Comparison of ENCODE assay signal across 19 cellular contexts in genomic region chr7:106775975-106776607, GRCh38.
DNase-seq lines count a peak whose midpoint lies in the region; ATAC-seq and TF ChIP-seq lines count a peak whose summit lies in the region.
"Had no signal": no experiment of that assay in that cellular context is flagged by ENCODE, and none has a peak within 500 bp of the region (broad histone marks: within the 10 kb centered on the region; RNA-seq: fewer than 3 reads in every experiment).

No MANE protein-coding gene starts in this region.

- H4K20me1 ChIP-seq in fibroblast of lung (ENCODE audit: control insufficient read depth, extremely low read depth, insufficient read depth, low read length) (no peaks in the 10 kb centered on the region), smooth muscle cell (ENCODE audit: low read depth) (no peaks in the 10 kb centered on the region)

- H3K27ac ChIP-seq in fibroblast of lung (ENCODE audit: insufficient read depth, low read length), result peak overlapping the region; percentile 80
- H3K27ac ChIP-seq in smooth muscle cell (ENCODE audit: low read depth), result peak overlapping the region; percentile 71
- H3K27ac ChIP-seq: C4-2B had no signal

- intact Hi-C loops in activated CD8-positive, alpha-beta T cell treated with anti-CD3 and anti-CD28 coated beads for 36 hours (cut with micrococcal nuclease), result no loop called here
- intact Hi-C loops in sciatic nerve (cut with DNase I), result no loop called here

- no peak overlapping the region for H3K4me3 Mint-ChIP-seq in activated CD8-positive, alpha-beta T cell treated with anti-CD3 and anti-CD28 coated beads for 36 hours
- no peak overlapping the region for H3K4me3 Mint-ChIP-seq in activated CD8-positive, alpha-beta T cell treated with anti-CD3 and anti-CD28 coated beads, Interleukin-2, amount 10 ng/mL, durations not matched to agents 7 days and 5 days
- H3K4me3 Mint-ChIP-seq: activated CD4-positive, alpha-beta T cell treated with anti-CD3 and anti-CD28 coated beads, Interleukin-2, amount 10 ng/mL, durations not matched to agents 7 days and 5 days had no signal

- CTCF ChIA-PET in activated CD8-positive, alpha-beta T cell treated with anti-CD3 and anti-CD28 coated beads for 36 hours (lab: Charles Lee), result interaction anchor here (1.0 to 3.1 kb wide), 3 partner anchors 10 to 116 kb away, joined by 4 to 9 read pairs (median 5); no protein-coding TSS in a partner anchor
- CTCF ChIA-PET in activated CD8-positive, alpha-beta T cell treated with anti-CD3 and anti-CD28 coated beads, Interleukin-2, amount 10 ng/mL, durations not matched to agents 7 days and 5 days (lab: Charles Lee), result no interaction called here

- H3K36me3 Mint-ChIP-seq in activated CD8-positive, alpha-beta T cell treated with anti-CD3 and anti-CD28 coated beads for 36 hours (ENCODE audit: low read depth), result peaks cover 12% of the 10 kb centered on the region
- H3K36me3 Mint-ChIP-seq in activated CD8-positive, alpha-beta T cell treated with anti-CD3 and anti-CD28 coated beads, Interleukin-2, amount 10 ng/mL, durations not matched to agents 7 days and 5 days (ENCODE audit: low read depth), result no peaks in the 10 kb centered on the region

- no peaks in the 10 kb centered on the region for H3F3A ChIP-seq in smooth muscle cell (ENCODE audit: low read depth)

- no peak overlapping the region for H2AFZ ChIP-seq in fibroblast of lung (ENCODE audit: low read length)
- no peak overlapping the region for H2AFZ ChIP-seq in smooth muscle cell (ENCODE audit: low read depth)

- no peak for DNase-seq in activated CD8-positive, alpha-beta T cell treated with anti-CD3 and anti-CD28 coated beads for 36 hours
- no peak for DNase-seq in activated CD8-positive, alpha-beta T cell treated with anti-CD3 and anti-CD28 coated beads, Interleukin-2, amount 10 ng/mL, durations not matched to agents 7 days and 5 days
- no peak for DNase-seq in fibroblast of lung (ENCODE audit: low read depth in 2 of 2)
- no peak for DNase-seq in smooth muscle cell (lab: John Stamatoyannopoulos, UW; ENCODE audit: unreplicated experiment)
- no peak for DNase-seq in sciatic nerve (ENCODE audit: low spot score)
- DNase-seq in cortex of kidney (lab: John Stamatoyannopoulos, UW), result no peak
- DNase-seq: activated CD4-positive, alpha-beta T cell treated with anti-CD3 and anti-CD28 coated beads, Interleukin-2, amount 10 ng/mL, durations not matched to agents 7 days and 5 days; activated naive CD4-positive, alpha-beta T cell treated with anti-CD3 and anti-CD28 coated beads, Interleukin-2, amount 50 U/mL, for 16 hours; colonic mucosa; left ventricle myocardium superior; NCI-H1417; NCI-H2171; NCI-H524 treated with DMSO at 0.1 percent for 48 hours; RPMI8226; stimulated activated CD8-positive, alpha-beta memory T cell treated with anti-CD3 and anti-CD28 coated beads, Interleukin-4, amount 100 ng/mL, for 48 hours; substantia nigra had no signal

- no peaks in the 10 kb centered on the region for H3K79me2 ChIP-seq in fibroblast of lung (ENCODE audit: control insufficient read depth, insufficient read depth, low read length)
- H3K79me2 ChIP-seq in smooth muscle cell (ENCODE audit: low read depth), result no peaks in the 10 kb centered on the region

- H3K9ac ChIP-seq in fibroblast of lung (ENCODE audit: insufficient read depth, low read length) (no peak overlapping the region), smooth muscle cell (ENCODE audit: low read depth) (peak overlapping the region; percentile 18)

- peak overlapping the region; percentile 49 for H3K4me3 ChIP-seq in WI38 (ENCODE audit: low read depth, low read length)
- no peak overlapping the region for H3K4me3 ChIP-seq in fibroblast of lung (replicated peaks in 1 of 4; ENCODE audit: control extremely low read depth in 1 of 4, insufficient read depth in 1 of 4, low read depth in 3 of 4, low read length in 4 of 4)
- H3K4me3 ChIP-seq in smooth muscle cell, result no peak overlapping the region
- H3K4me3 ChIP-seq: colonic mucosa had no signal

- H3K4me1 Mint-ChIP-seq in activated CD8-positive, alpha-beta T cell treated with anti-CD3 and anti-CD28 coated beads for 36 hours (ENCODE audit: low read depth), result peaks cover 33% of the 10 kb centered on the region
- no peaks in the 10 kb centered on the region for H3K4me1 Mint-ChIP-seq in activated CD8-positive, alpha-beta T cell treated with anti-CD3 and anti-CD28 coated beads, Interleukin-2, amount 10 ng/mL, durations not matched to agents 7 days and 5 days (ENCODE audit: low read depth)

- POLR2A ChIA-PET in activated CD8-positive, alpha-beta T cell treated with anti-CD3 and anti-CD28 coated beads for 36 hours (lab: Charles Lee), result no interaction called here
- POLR2A ChIA-PET in activated CD8-positive, alpha-beta T cell treated with anti-CD3 and anti-CD28 coated beads, Interleukin-2, amount 10 ng/mL, durations not matched to agents 7 days and 5 days (lab: Charles Lee), result no interaction called here

- H3K27me3 Mint-ChIP-seq in activated CD8-positive, alpha-beta T cell treated with anti-CD3 and anti-CD28 coated beads for 36 hours, result no peaks in the 10 kb centered on the region
- no peaks in the 10 kb centered on the region for H3K27me3 Mint-ChIP-seq in activated CD8-positive, alpha-beta T cell treated with anti-CD3 and anti-CD28 coated beads, Interleukin-2, amount 10 ng/mL, durations not matched to agents 7 days and 5 days (ENCODE audit: low read depth)
- H3K27me3 Mint-ChIP-seq: activated CD4-positive, alpha-beta T cell treated with anti-CD3 and anti-CD28 coated beads, Interleukin-2, amount 10 ng/mL, durations not matched to agents 7 days and 5 days had no signal

- H3K27ac Mint-ChIP-seq in activated CD8-positive, alpha-beta T cell treated with anti-CD3 and anti-CD28 coated beads for 36 hours, result peak overlapping the region; percentile 55
- H3K27ac Mint-ChIP-seq in activated CD8-positive, alpha-beta T cell treated with anti-CD3 and anti-CD28 coated beads, Interleukin-2, amount 10 ng/mL, durations not matched to agents 7 days and 5 days, result no peak overlapping the region
- H3K27ac Mint-ChIP-seq: activated CD4-positive, alpha-beta T cell treated with anti-CD3 and anti-CD28 coated beads, Interleukin-2, amount 10 ng/mL, durations not matched to agents 7 days and 5 days had no signal

- H3K4me1 ChIP-seq in fibroblast of lung (ENCODE audit: control insufficient read depth, extremely low read depth, insufficient read depth, low read length) (peaks cover 13% of the 10 kb centered on the region), smooth muscle cell (ENCODE audit: low read depth) (peaks cover 19% of the 10 kb centered on the region)
- H3K4me1 ChIP-seq: colonic mucosa had no signal

- no peaks in the 10 kb centered on the region for H3K36me3 ChIP-seq in fibroblast of lung (ENCODE audit: control insufficient read depth, insufficient read depth, low read length)
- H3K36me3 ChIP-seq in smooth muscle cell (ENCODE audit: low read depth), result no peaks in the 10 kb centered on the region
- H3K36me3 ChIP-seq: colonic mucosa had no signal

- H3K27me3 ChIP-seq in fibroblast of lung (ENCODE audit: control insufficient read depth, insufficient read depth, low read length), result no peaks in the 10 kb centered on the region
- no peaks in the 10 kb centered on the region for H3K27me3 ChIP-seq in smooth muscle cell (ENCODE audit: low read depth)
- H3K27me3 ChIP-seq: colonic mucosa had no signal

- H3K4me2 ChIP-seq in fibroblast of lung (ENCODE audit: extremely low read depth, insufficient read depth, low read length), result peak overlapping the region; percentile 25
- peak overlapping the region; percentile 44 for H3K4me2 ChIP-seq in smooth muscle cell

- 95% methylated on average over 3 of the region's 3 CpGs for WGBS in smooth muscle cell (ENCODE audit: low lambda C conversion rate)

- no peak for TF ChIP-seq CTCF in activated CD8-positive, alpha-beta T cell treated with anti-CD3 and anti-CD28 coated beads for 36 hours (IDR thresholded peaks at IDR 0.05)
- TF ChIP-seq CTCF in WI38 (IDR thresholded peaks at IDR 0.05; ENCODE audit: low read depth, low read length), result no peak
- TF ChIP-seq CTCF in fibroblast of lung (conservative IDR thresholded peaks at IDR 0.05 in 1 of 2, IDR thresholded peaks at IDR 0.05 in 1 of 2; ENCODE audit: low read depth in 1 of 2, low read length in 2 of 2), result no peak
- no peak for TF ChIP-seq CTCF in smooth muscle cell (IDR thresholded peaks at IDR 0.05; ENCODE audit: borderline replicate concordance, insufficient read depth, poor library complexity, severe bottlenecking)

- no peak for ATAC-seq in activated CD8-positive, alpha-beta T cell treated with anti-CD3 and anti-CD28 coated beads for 36 hours
- ATAC-seq in activated CD8-positive, alpha-beta T cell treated with anti-CD3 and anti-CD28 coated beads, Interleukin-2, amount 10 ng/mL, durations not matched to agents 7 days and 5 days, result no peak
- no peak for ATAC-seq in sciatic nerve
- ATAC-seq in HG03439 (IDR thresholded peaks at IDR 0.05; ENCODE audit: unreplicated experiment), result no peak
- ATAC-seq: left ventricle myocardium superior had no signal

- no peaks in the 10 kb centered on the region for H3K9me3 ChIP-seq in fibroblast of lung (ENCODE audit: control insufficient read depth, insufficient read depth, low read depth, low read length)
- H3K9me3 ChIP-seq in smooth muscle cell (replicated peaks; ENCODE audit: low read depth), result no peaks in the 10 kb centered on the region
- H3K9me3 ChIP-seq: colonic mucosa had no signal

- peaks cover 14% of the 10 kb centered on the region for H3K9me3 Mint-ChIP-seq in activated CD8-positive, alpha-beta T cell treated with anti-CD3 and anti-CD28 coated beads for 36 hours
- no peaks in the 10 kb centered on the region for H3K9me3 Mint-ChIP-seq in activated CD8-positive, alpha-beta T cell treated with anti-CD3 and anti-CD28 coated beads, Interleukin-2, amount 10 ng/mL, durations not matched to agents 7 days and 5 days (ENCODE audit: insufficient read depth)
